14 cellular contexts compared by ENCODE assay signal in the genomic region with DNA sequence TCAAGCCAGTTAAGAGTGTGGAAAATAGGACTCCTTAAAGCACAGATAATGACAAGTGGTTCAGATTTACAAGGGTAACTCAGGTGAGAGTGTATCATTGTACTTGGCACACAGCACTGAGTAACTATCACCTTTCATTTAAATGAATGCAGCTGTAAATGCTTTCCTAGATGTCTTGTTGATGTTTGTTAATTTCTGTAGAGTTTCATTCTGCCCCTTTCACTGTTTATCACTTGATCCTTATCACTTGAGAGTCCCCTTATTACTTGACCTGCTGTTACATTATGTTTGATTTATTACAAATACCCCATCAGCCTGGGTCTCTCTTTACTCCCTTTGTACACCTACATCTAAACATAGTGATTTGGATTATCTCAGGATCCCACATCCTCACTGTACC.
"Had no signal": no experiment of that assay in that cellular context is flagged by ENCODE, and none has a peak within 500 bp of the region (broad histone marks: within the 10 kb centered on the region; RNA-seq: fewer than 3 reads in every experiment).

No MANE protein-coding gene starts in this region.

- H2AFZ ChIP-seq: neural progenitor cell had no signal

- ATAC-seq: heart left ventricle; left cardiac atrium; lower lobe of right lung; pancreas; stimulated activated effector memory CD8-positive, alpha-beta T cell treated with anti-CD3 and anti-CD28 coated beads, Interleukin-12 subunit alpha, Interleukin-12 subunit beta, amount 100 ng/mL, for 72 hours had no signal

- H3K9me3 Mint-ChIP-seq: activated B cell treated with CpG ODN at 0.5 μM for 24 hours; mesothelial cell of epicardium; stimulated activated effector memory CD8-positive, alpha-beta T cell treated with anti-CD3 and anti-CD28 coated beads, Interleukin-12 subunit alpha, Interleukin-12 subunit beta, amount 100 ng/mL, for 72 hours had no signal

- H3K4me3 Mint-ChIP-seq: activated B cell treated with CpG ODN at 0.5 μM for 24 hours; activated CD4-positive, alpha-beta T cell treated with anti-CD3 and anti-CD28 coated beads, Interleukin-2, amount 10 ng/mL, durations not matched to agents 24 days and 14 days; activated naive CD4-positive, alpha-beta T cell treated with anti-CD3 and anti-CD28 coated beads for 36 hours; stimulated activated effector memory CD8-positive, alpha-beta T cell treated with anti-CD3 and anti-CD28 coated beads, Interleukin-12 subunit alpha, Interleukin-12 subunit beta, amount 100 ng/mL, for 72 hours had no signal

- H3K4me3 ChIP-seq: ascending aorta, lower lobe of right lung, neural progenitor cell, pancreas had no signal

- H3K4me1 ChIP-seq: neural progenitor cell had no signal

- H3K36me3 ChIP-seq: neural progenitor cell had no signal

- H3K27me3 Mint-ChIP-seq: activated B cell treated with CpG ODN at 0.5 μM for 24 hours; activated CD4-positive, alpha-beta T cell treated with anti-CD3 and anti-CD28 coated beads, Interleukin-2, amount 10 ng/mL, durations not matched to agents 24 days and 14 days had no signal

- DNase-seq: activated B cell treated with CpG ODN at 0.5 μM for 24 hours; activated CD4-positive, alpha-beta T cell treated with anti-CD3 and anti-CD28 coated beads, Interleukin-2, amount 10 ng/mL, durations not matched to agents 24 days and 14 days; activated naive CD4-positive, alpha-beta T cell treated with anti-CD3 and anti-CD28 coated beads for 36 hours; heart left ventricle; left cardiac atrium; lower lobe of right lung; pancreas; stimulated activated CD4-positive, alpha-beta T cell treated with anti-CD3 and anti-CD28 coated beads, Interleukin-2, amount 100 ng/mL, for 24 hours; T-helper 2 cell had no signal

- H3K27ac ChIP-seq: ascending aorta, lower lobe of right lung, neural progenitor cell, pancreas had no signal

- H3K27ac Mint-ChIP-seq: activated B cell treated with CpG ODN at 0.5 μM for 24 hours; activated CD4-positive, alpha-beta T cell treated with anti-CD3 and anti-CD28 coated beads, Interleukin-2, amount 10 ng/mL, durations not matched to agents 24 days and 14 days; activated naive CD4-positive, alpha-beta T cell treated with anti-CD3 and anti-CD28 coated beads for 36 hours; activated T-helper 2 cell treated with anti-CD3 and anti-CD28 coated beads, Interferon-gamma antibody, Interleukin-2, Interleukin-4, amounts not matched to agents 10 μg/mL and 5 μg/mL and 100 μg/mL, durations not matched to agents 14 hours and 24 hours and 36 hours; neural progenitor cell; stimulated activated effector memory CD8-positive, alpha-beta T cell treated with anti-CD3 and anti-CD28 coated beads, Interleukin-12 subunit alpha, Interleukin-12 subunit beta, amount 100 ng/mL, for 72 hours had no signal

- H3K9me3 ChIP-seq: ascending aorta, heart left ventricle, lower lobe of right lung, pancreas had no signal

- H3K4me2 ChIP-seq: neural progenitor cell had no signal

- H3K27me3 ChIP-seq: ascending aorta, heart left ventricle, neural progenitor cell, pancreas had no signal
